ENCODE assay signal across 8 cellular contexts in the genomic region with DNA sequence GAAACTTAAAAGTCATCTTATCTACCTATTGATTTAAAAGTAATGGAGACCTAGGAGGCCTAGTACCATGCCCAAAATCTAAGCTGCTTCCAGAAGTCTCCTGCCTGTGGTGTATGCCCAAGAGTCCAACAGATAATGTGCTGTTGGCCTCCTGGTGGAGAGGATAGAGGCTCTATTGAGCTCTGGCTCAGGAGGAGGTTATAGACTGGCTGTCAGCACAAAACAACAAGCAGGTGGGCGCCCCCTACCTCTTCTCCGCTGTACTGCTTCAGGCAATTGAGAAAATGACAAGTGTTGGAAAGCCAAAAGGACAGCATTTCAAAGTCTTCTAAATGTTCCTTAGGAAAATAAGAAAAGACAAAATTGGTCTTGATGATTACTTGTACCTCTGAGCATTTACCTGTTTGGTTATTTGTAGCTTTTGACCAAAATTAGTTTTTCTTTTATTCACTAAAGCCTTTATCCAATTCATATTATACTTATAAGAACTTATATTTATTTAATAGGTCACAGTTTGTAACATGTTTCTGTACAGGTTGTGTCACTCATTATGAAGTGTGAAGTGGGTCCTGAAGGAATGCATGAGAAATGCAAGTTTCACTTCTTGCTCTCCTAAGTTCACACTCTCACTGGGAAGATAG. TPM values are rescaled to one million over a fixed set of nuclear protein-coding genes. Genes with fewer than 3 reads are reported as not detected.
DNase-seq lines count a peak whose midpoint lies in the region; TF ChIP-seq lines count a peak whose summit lies in the region.

No MANE protein-coding gene starts in this region.

- H3K9me3 ChIP-seq in SJCRH30 (replicated peaks) (no peaks in the 10 kb centered on the region), sigmoid colon (no peaks in the 10 kb centered on the region)

- DNase-seq in Caki2 (ENCODE audit: low read depth): peak; percentile 56
- peak; percentile 65 for DNase-seq in GM20000 (ENCODE audit: low spot score)
- peak in 60 of 76 experiments; percentile 3 to 78 (median 42) for DNase-seq in HUDEP-2 (lab: John Stamatoyannopoulos, UW; ENCODE audit: unreplicated experiment in 76 of 76)
- peak; percentile 76 to 86 for DNase-seq in SJCRH30
- peak; percentile 90 for DNase-seq in activated effector memory CD4-positive, alpha-beta T cell treated with anti-CD3 and anti-CD28 coated beads, Interleukin-2, amount 50 U/mL, for 16 hours
- peak; percentile 49 for DNase-seq in glomerular visceral epithelial cell (ENCODE audit: extremely low spot score)
- peak; percentile 70 for DNase-seq in sigmoid colon
- DNase-seq in middle frontal gyrus (ENCODE audit: extremely low spot score, low spot score): no peak

- in situ Hi-C loops in Caki2 (cut with HindIII; ENCODE audit: low pct_unique_long_range_greater_than_20kb, low sequenced_read_pairs): no loop called here

- H3K27ac ChIP-seq in SJCRH30 (no peak overlapping the region), sigmoid colon (no peak overlapping the region)

- H3K27me3 ChIP-seq in SJCRH30 (no peaks in the 10 kb centered on the region), sigmoid colon (no peaks in the 10 kb centered on the region)

- WGBS in sigmoid colon, 2 donors: 36 to 55% methylated on average over 2 of the region's 2 CpGs

- H3K4me1 ChIP-seq in SJCRH30 (peaks cover 1% of the 10 kb centered on the region; the same call in 1 of the 2 replicates), sigmoid colon (no peaks in the 10 kb centered on the region)

- intact Hi-C loops in sigmoid colon (cut with DNase I): no loop called here

- TF ChIP-seq EP300 in sigmoid colon (IDR thresholded peaks at IDR 0.05): no peak

- H3K36me3 ChIP-seq in SJCRH30: no peaks in the 10 kb centered on the region
- H3K36me3 ChIP-seq in sigmoid colon: no peaks in the 10 kb centered on the region

- no peak overlapping the region for H3K4me3 ChIP-seq in SJCRH30
- no peak overlapping the region for H3K4me3 ChIP-seq in sigmoid colon

- TF ChIP-seq CTCF in GM20000 (IDR thresholded peaks at IDR 0.05; ENCODE audit: extremely low read depth, missing control alignments): peak; percentile 64
- TF ChIP-seq CTCF in sigmoid colon (IDR thresholded peaks at IDR 0.05): peak in 2 of 4 experiments; percentile 19 to 45

- TF ChIP-seq POLR2A in sigmoid colon (IDR thresholded peaks at IDR 0.05): no peak

RNA-seq across cellular contexts. Expression of a gene that starts 17.2 kb away (rescaled TPM):
- 35.3 and 54.8 TPM in 2 replicates for total RNA-seq in Caki2 (2014; rRNA removed; shearing (Covaris generic); ENCODE audit: low replicate concordance)
- 38.3 and 38.9 TPM in 2 replicates for total RNA-seq in SJCRH30 (2014; rRNA removed; shearing (Covaris generic))
- total RNA-seq in sigmoid colon: 10 to 100 TPM; 31.9 to 39.9 (median 35.6) TPM
- polyA plus RNA-seq in sigmoid colon: 10 to 100 TPM in 1 of 3 donors, 1 to 10 TPM in 2; 7.8 to 16.5 (median 9.0) TPM
